ENCODE assay signal across 11 cellular contexts in genomic region chr5:142726188-142726731, GRCh38. TPM values are rescaled to one million over a fixed set of nuclear protein-coding genes. Genes with fewer than 3 reads are reported as not detected.
DNase-seq lines count a peak whose midpoint lies in the region; ATAC-seq, FAIRE-seq and TF ChIP-seq lines count a peak whose summit lies in the region.
"Had no signal": no experiment of that assay in that cellular context is flagged by ENCODE, and none has a peak within 500 bp of the region (broad histone marks: within the 10 kb centered on the region; RNA-seq: fewer than 3 reads in every experiment).

No MANE protein-coding gene starts in this region.

- no peak overlapping the region for H3K4me3 Mint-ChIP-seq in effector memory CD8-positive, alpha-beta T cell

- DNase-seq in A549 (ENCODE audit: low read depth in 1 of 2, low spot score in 1 of 2), result no peak
- no peak for DNase-seq in RWPE2 (ENCODE audit: low spot score)
- peak; percentile 97 for DNase-seq in fibroblast of the aortic adventitia (ENCODE audit: low read depth)
- DNase-seq in effector memory CD8-positive, alpha-beta T cell, result no peak
- no peak for DNase-seq in activated CD8-positive, alpha-beta memory T cell treated with anti-CD3 and anti-CD28 coated beads for 24 hours
- DNase-seq in stimulated activated CD4-positive, alpha-beta T cell treated with anti-CD3 and anti-CD28 coated beads, Interleukin-4, amount 100 ng/mL, for 24 hours, result no peak
- DNase-seq: activated effector memory CD4-positive, alpha-beta T cell treated with Interleukin-2 at 50 U/mL for 16 hours; DMS153; glutamatergic neuron had no signal

- ATAC-seq in A549 (no peak), GM21786 (IDR thresholded peaks at IDR 0.05; ENCODE audit: unreplicated experiment) (peak; percentile 49), RWPE2 (ENCODE audit: low read depth) (peak; percentile 83), GM21619 (IDR thresholded peaks at IDR 0.05; ENCODE audit: unreplicated experiment) (no peak)
- ATAC-seq in effector memory CD8-positive, alpha-beta T cell (replicated peaks), result no peak

- no peaks in the 10 kb centered on the region for H3K9me3 ChIP-seq in A549
- H3K9me3 ChIP-seq in RWPE2 (ENCODE audit: severe bottlenecking), result no peaks in the 10 kb centered on the region

- H3K27me3 Mint-ChIP-seq in effector memory CD8-positive, alpha-beta T cell, result no peaks in the 10 kb centered on the region

- no peaks in the 10 kb centered on the region for H3K36me3 ChIP-seq in RWPE2 (ENCODE audit: low read depth)

- H3K4me1 Mint-ChIP-seq in effector memory CD8-positive, alpha-beta T cell (ENCODE audit: low read depth in 2 of 2), result peaks cover 8 to 11% of the 10 kb centered on the region in 2 donors

- TF ChIP-seq POLR2A in A549 (IDR thresholded peaks at IDR 0.05; ENCODE audit: low read length), result no peak

- 87% methylated on average over 2 of the region's 2 CpGs for WGBS in A549 (ENCODE audit: missing lambda C conversion rate)

- no peaks in the 10 kb centered on the region for H3K27me3 ChIP-seq in RWPE2 (ENCODE audit: insufficient read depth, poor library complexity, severe bottlenecking)

- H3K27ac Mint-ChIP-seq in effector memory CD8-positive, alpha-beta T cell, result no peak overlapping the region

- no peaks in the 10 kb centered on the region for H3K9me3 Mint-ChIP-seq in effector memory CD8-positive, alpha-beta T cell

- H3K4me1 ChIP-seq in A549 (peaks cover 10% of the 10 kb centered on the region; the same call in 2 of the 3 replicates), RWPE2 (ENCODE audit: insufficient read depth, poor library complexity, severe bottlenecking) (peaks cover 34% of the 10 kb centered on the region)

- POLR2A ChIA-PET in A549 (lab: Yijun Ruan, JAX), result no interaction called here

- no peak overlapping the region for H3K4me3 ChIP-seq in A549
- H3K4me3 ChIP-seq in RWPE2 (ENCODE audit: severe bottlenecking), result no peak overlapping the region
- H3K4me3 ChIP-seq in fibroblast of the aortic adventitia (ENCODE audit: low read depth, low read length), result no peak overlapping the region

- H3K27ac ChIP-seq in A549, result peak overlapping the region in 1 of 2 experiments; percentile 46; a peak in 2 of 6 replicates
- peak overlapping the region; percentile 94 for H3K27ac ChIP-seq in RWPE2 (ENCODE audit: poor library complexity, severe bottlenecking)

- TF ChIP-seq CTCF in A549 (IDR thresholded peaks at IDR 0.05), result no peak
- TF ChIP-seq CTCF in RWPE2 (IDR thresholded peaks at IDR 0.05; ENCODE audit: poor library complexity, severe bottlenecking), result no peak
- TF ChIP-seq CTCF in fibroblast of the aortic adventitia (IDR thresholded peaks at IDR 0.05; ENCODE audit: insufficient read depth, low read length), result no peak

- TF ChIP-seq EP300 in A549 (IDR thresholded peaks at IDR 0.05), result no peak

- H3K4me2 ChIP-seq in A549, result peak overlapping the region; percentile 12; the same call in 1 of the 3 replicates

- H3K36me3 Mint-ChIP-seq in effector memory CD8-positive, alpha-beta T cell (ENCODE audit: insufficient read depth), result no peaks in the 10 kb centered on the region

- CTCF ChIA-PET in A549 (lab: Yijun Ruan, JAX), result interaction anchor here (6.1 to 7.9 kb wide), 2 partner anchors 10 to 22 kb away, joined by 27 to 57 read pairs; no protein-coding TSS in a partner anchor

- TF ChIP-seq RAD21 in A549 (conservative IDR thresholded peaks at IDR 0.05 in 1 of 2, IDR thresholded peaks at IDR 0.05 in 1 of 2), result no peak

- FAIRE-seq in A549 (lab: Jason Lieb, UNC), result no peak

TF ChIP-seq in A549, 52 proteins besides CTCF, POLR2A, EP300 and RAD21:
- TF ChIP-seq FOXS1 (CRISPR knock-in tag; IDR thresholded peaks at IDR 0.05), result no peak
- no peak for TF ChIP-seq TFCP2L1 (CRISPR knock-in tag; IDR thresholded peaks at IDR 0.05)
- TF ChIP-seq NFE2L2 (conservative IDR thresholded peaks at IDR 0.05; ENCODE audit: low read length), result peak; percentile 36; the same call in 1 of the 2 replicates
- no peak for TF ChIP-seq FOSL2 (IDR thresholded peaks at IDR 0.05)
- no peak for TF ChIP-seq FOSL2 (CRISPR knock-in tag; IDR thresholded peaks at IDR 0.05)
- TF ChIP-seq CHD2 (IDR thresholded peaks at IDR 0.05; ENCODE audit: low read length, partially characterized antibody), result no peak
- TF ChIP-seq CEBPB (IDR thresholded peaks at IDR 0.05), result peak in 1 of 2 experiments; percentile 6; a peak in 1 of 4 replicates
- TF ChIP-seq BHLHE40 (IDR thresholded peaks at IDR 0.05; ENCODE audit: low read depth, low read length), result no peak
- TF ChIP-seq, protein P1, sequence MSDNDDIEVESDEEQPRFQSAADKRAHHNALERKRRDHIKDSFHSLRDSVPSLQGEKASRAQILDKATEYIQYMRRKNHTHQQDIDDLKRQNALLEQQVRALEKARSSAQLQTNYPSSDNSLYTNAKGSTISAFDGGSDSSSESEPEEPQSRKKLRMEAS (IDR thresholded peaks at IDR 0.05), result no peak
- TF ChIP-seq MAZ (IDR thresholded peaks at IDR 0.05; ENCODE audit: borderline replicate concordance, low read depth, low read length), result no peak
- no peak for TF ChIP-seq PHF8 (IDR thresholded peaks at IDR 0.05; ENCODE audit: borderline replicate concordance, low read depth)
- peak; percentile 59 for TF ChIP-seq MAFK (IDR thresholded peaks at IDR 0.05; ENCODE audit: partially characterized antibody)
- TF ChIP-seq HOXB5 (CRISPR knock-in tag; IDR thresholded peaks at IDR 0.05), result no peak
- no peak for TF ChIP-seq ZC3H11A (IDR thresholded peaks at IDR 0.05)
TF ChIP-seq in A549: peak in this region for 3.

RNA-seq across cellular contexts. Expression of gene FGF1, which starts 40.4 kb away (rescaled TPM):
- 0.05 and 0.15 TPM in 2 replicates for polyA plus RNA-seq in A549 (2011; rRNA removed)
- 0.11 and 0.13 TPM in 2 replicates for polyA plus RNA-seq in A549 (2012; cell fraction: cytosol; rRNA removed)
- 0.06 and 0.10 TPM in 2 replicates for polyA plus RNA-seq in A549 (2012; cell fraction: nucleus; rRNA removed)
- polyA plus RNA-seq in A549 (2017; fragmentation: RNase III; extraction: RNeasy Plus Mini Kit Qiagen cat#74134 plus additional on column Dnase treatment), result 0.31 to 0.40 TPM (median 0.38 TPM) in 3 replicates
- 0.12 TPM in 1 of 2 replicates, not detected in the other for polyA minus RNA-seq in A549 (2011; rRNA and poly(A)+ RNA removed)
- 1.2 and 3.4 TPM in 2 replicates for total RNA-seq in fibroblast of the aortic adventitia (ENCODE audit: low replicate concordance)

RNA-seq across cellular contexts. Expression of gene ARHGAP26, which starts 43.9 kb away (rescaled TPM):
- polyA plus RNA-seq in A549 (2011; rRNA removed), result 19.1 and 29.8 TPM in 2 replicates
- 4.2 and 4.5 TPM in 2 replicates for polyA plus RNA-seq in A549 (2012; cell fraction: cytosol; rRNA removed)
- 8.9 and 9.7 TPM in 2 replicates for polyA plus RNA-seq in A549 (2012; cell fraction: nucleus; rRNA removed)
- polyA plus RNA-seq in A549 (2017; fragmentation: RNase III; extraction: RNeasy Plus Mini Kit Qiagen cat#74134 plus additional on column Dnase treatment), result 6.6 to 8.1 TPM (median 7.5 TPM) in 3 replicates
- polyA minus RNA-seq in A549 (2011; rRNA and poly(A)+ RNA removed), result 81.7 and 91.3 TPM in 2 replicates
- 9.0 and 15.2 TPM in 2 replicates for total RNA-seq in fibroblast of the aortic adventitia (ENCODE audit: low replicate concordance)

Comparison
In these comparisons a context has a peak if more than half of its experiments do, and no peak if none do; other contexts are left out.
1. ATAC-seq: peak in GM21786 (single experiment) and RWPE2 (single experiment); none in A549 (0 of 2), GM21619 (single experiment) and effector memory CD8-positive, alpha-beta T cell (single experiment).